Comparison of ENCODE assay signal across 20 cellular contexts in the genomic region with DNA sequence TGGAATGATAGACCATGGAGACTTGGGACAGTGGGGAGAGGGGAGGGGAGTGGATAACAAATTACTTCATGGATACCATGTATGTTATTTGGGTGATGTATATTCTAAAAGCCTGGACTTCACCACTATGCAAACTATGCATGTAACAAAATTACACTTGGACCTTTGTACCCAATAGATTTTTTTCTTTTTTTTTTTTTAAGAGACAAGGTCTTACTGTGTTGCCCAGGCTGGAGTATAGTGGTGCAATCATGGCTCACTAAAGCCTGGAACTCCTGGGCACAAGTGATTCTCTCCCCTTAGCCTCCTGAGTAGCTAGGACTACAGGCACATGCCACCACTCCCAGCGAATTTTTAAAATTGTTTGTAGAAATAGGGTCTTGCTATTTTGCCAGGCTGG. TPM values are rescaled to one million over a fixed set of nuclear protein-coding genes. Genes with fewer than 3 reads are reported as not detected.
DNase-seq lines count a peak whose midpoint lies in the region; ATAC-seq, FAIRE-seq and TF ChIP-seq lines count a peak whose summit lies in the region.
"Had no signal": no experiment of that assay in that cellular context is flagged by ENCODE, and none has a peak within 500 bp of the region (broad histone marks: within the 10 kb centered on the region; RNA-seq: fewer than 3 reads in every experiment).

No MANE protein-coding gene starts in this region.

- no peak for FAIRE-seq in HepG2 (lab: Jason Lieb, UNC)
- FAIRE-seq: endometrium had no signal

- H2AFZ ChIP-seq in HepG2 (ENCODE audit: low read length) = no peak overlapping the region

- H3K9ac ChIP-seq in HepG2 (ENCODE audit: insufficient read depth, low read depth, low read length) = no peak overlapping the region

- no peaks in the 10 kb centered on the region for H3K9me3 Mint-ChIP-seq in activated T-cell treated with anti-CD3 and anti-CD28 coated beads, Interleukin-2, amount 50 U/mL, for 72 hours
- H3K9me3 Mint-ChIP-seq in activated B cell treated with CpG ODN at 0.5 μM for 24 hours = no peaks in the 10 kb centered on the region
- H3K9me3 Mint-ChIP-seq in stimulated activated naive B cell treated with anti-CD40 and anti-IgM and Interleukin-4, amounts not matched to agents 10 μg/mL and 1 μg/mL and 100 μg/mL, for 72 hours = no peaks in the 10 kb centered on the region
- H3K9me3 Mint-ChIP-seq: activated naive CD4-positive, alpha-beta T cell treated with anti-CD3 and anti-CD28 coated beads, Interleukin-2, amount 10 ng/mL, durations not matched to agents 7 days and 5 days; nephron; WTC11 had no signal

- no peak for DNase-seq in activated T-cell treated with anti-CD3 and anti-CD28 coated beads, Interleukin-2, amount 50 U/mL, for 72 hours
- DNase-seq in activated T-cell treated with anti-CD3 and anti-CD28 coated beads, Interleukin-2, amount 50 U/mL, for 1 hour = no peak
- DNase-seq in activated B cell treated with CpG ODN at 0.5 μM for 24 hours (no peak), HepG2 (ENCODE audit: low spot score) (peak; percentile 9), hepatic stellate cell (ENCODE audit: low spot score) (no peak), NCI-H82 (lab: John Stamatoyannopoulos, UW) (no peak)
- no peak for DNase-seq in stimulated activated naive B cell treated with anti-CD40 and anti-IgM and Interleukin-4, amounts not matched to agents 10 μg/mL and 1 μg/mL and 100 μg/mL, for 72 hours
- no peak for DNase-seq in activated CD4-positive, CD25-positive, alpha-beta regulatory T cell (lab: John Stamatoyannopoulos, UW)
- DNase-seq: activated naive CD4-positive, alpha-beta T cell treated with anti-CD3 and anti-CD28 coated beads, Interleukin-2, amount 10 ng/mL, durations not matched to agents 7 days and 5 days; brain microvascular endothelial cell; colonic mucosa; mammary epithelial cell; NCI-H1417; NCI-H524 treated with DMSO at 0.1 percent for 48 hours; SHP77 treated with DMSO at 0.1 percent for 48 hours had no signal

- TF ChIP-seq RAD21 in HepG2 (CRISPR knock-in tag; IDR thresholded peaks at IDR 0.05) = no peak

- no peaks in the 10 kb centered on the region for H3K79me2 ChIP-seq in HepG2 (ENCODE audit: insufficient read depth, low read length)

- WGBS in HepG2 (ENCODE audit: low lambda C conversion rate) = 0% methylated on average over 1 of the region's 1 CpG

- no TSS peak for BruUV-seq in HepG2 (replicated peaks; lab: Mats Ljungman, UMichigan)

- H3K4me1 ChIP-seq in HepG2 (ENCODE audit: insufficient read depth, low read length) = no peaks in the 10 kb centered on the region
- H3K4me1 ChIP-seq: colonic mucosa had no signal

- no peak overlapping the region for H3K4me2 ChIP-seq in HepG2 (ENCODE audit: low read depth, low read length)

- H3K27me3 ChIP-seq in HepG2 (ENCODE audit: control insufficient read depth in 1 of 2, insufficient read depth in 2 of 2, low read length in 2 of 2) = no peaks in the 10 kb centered on the region; a peak in 2 of 5 replicates
- H3K27me3 ChIP-seq: brain microvascular endothelial cell, colonic mucosa had no signal

- TF ChIP-seq EP300 in HepG2 (IDR thresholded peaks at IDR 0.05; ENCODE audit: low read depth in 2 of 2, low read length in 2 of 2) = no peak
- no peak for TF ChIP-seq EP300 in HepG2 (CRISPR knock-in tag; IDR thresholded peaks at IDR 0.05; ENCODE audit: borderline replicate concordance)

- H3K27me3 Mint-ChIP-seq in activated T-cell treated with anti-CD3 and anti-CD28 coated beads, Interleukin-2, amount 50 U/mL, for 72 hours (ENCODE audit: low read depth) = no peaks in the 10 kb centered on the region
- H3K27me3 Mint-ChIP-seq in activated B cell treated with CpG ODN at 0.5 μM for 24 hours = no peaks in the 10 kb centered on the region
- no peaks in the 10 kb centered on the region for H3K27me3 Mint-ChIP-seq in stimulated activated naive B cell treated with anti-CD40 and anti-IgM and Interleukin-4, amounts not matched to agents 10 μg/mL and 1 μg/mL and 100 μg/mL, for 72 hours
- H3K27me3 Mint-ChIP-seq: activated naive CD4-positive, alpha-beta T cell treated with anti-CD3 and anti-CD28 coated beads, Interleukin-2, amount 10 ng/mL, durations not matched to agents 7 days and 5 days had no signal

- H3K4me3 ChIP-seq in HepG2 (replicated peaks in 1 of 3; ENCODE audit: insufficient read depth in 1 of 3, low read depth in 2 of 3, low read length in 3 of 3) = no peak overlapping the region
- H3K4me3 ChIP-seq: colonic mucosa, HAP-1, skin epidermis had no signal

- TF ChIP-seq CTCF in activated B cell treated with CpG ODN at 0.5 μM for 24 hours (IDR thresholded peaks at IDR 0.05) (no peak), HepG2 (CRISPR knock-in tag; IDR thresholded peaks at IDR 0.05) (no peak)

- no peak for ATAC-seq in activated T-cell treated with anti-CD3 and anti-CD28 coated beads, Interleukin-2, amount 50 U/mL, for 72 hours (replicated peaks in 1 of 2)
- ATAC-seq in activated B cell treated with CpG ODN at 0.5 μM for 24 hours (ENCODE audit: low read depth) (no peak), HepG2 (peak; percentile 89)
- no peak for ATAC-seq in stimulated activated naive B cell treated with anti-CD40 and anti-IgM and Interleukin-4, amounts not matched to agents 10 μg/mL and 1 μg/mL and 100 μg/mL, for 72 hours (replicated peaks)
- ATAC-seq: WTC11 had no signal

- peaks cover 95% of the 10 kb centered on the region for H3K4me1 Mint-ChIP-seq in activated T-cell treated with anti-CD3 and anti-CD28 coated beads, Interleukin-2, amount 50 U/mL, for 72 hours (ENCODE audit: low read depth)
- H3K4me1 Mint-ChIP-seq in activated B cell treated with CpG ODN at 0.5 μM for 24 hours = peaks cover 91% of the 10 kb centered on the region
- H3K4me1 Mint-ChIP-seq in stimulated activated naive B cell treated with anti-CD40 and anti-IgM and Interleukin-4, amounts not matched to agents 10 μg/mL and 1 μg/mL and 100 μg/mL, for 72 hours = peaks cover 52 to 81% of the 10 kb centered on the region in 2 donors

- peak overlapping the region; percentile 96 for H3K27ac Mint-ChIP-seq in activated T-cell treated with anti-CD3 and anti-CD28 coated beads, Interleukin-2, amount 50 U/mL, for 72 hours
- peak overlapping the region; percentile 80 for H3K27ac Mint-ChIP-seq in activated B cell treated with CpG ODN at 0.5 μM for 24 hours
- H3K27ac Mint-ChIP-seq in stimulated activated naive B cell treated with anti-CD40 and anti-IgM and Interleukin-4, amounts not matched to agents 10 μg/mL and 1 μg/mL and 100 μg/mL, for 72 hours = peak overlapping the region; percentile 94
- H3K27ac Mint-ChIP-seq: activated naive CD4-positive, alpha-beta T cell treated with anti-CD3 and anti-CD28 coated beads, Interleukin-2, amount 10 ng/mL, durations not matched to agents 7 days and 5 days had no signal

- H4K20me1 ChIP-seq in HepG2 (ENCODE audit: insufficient read depth, low read length) = no peaks in the 10 kb centered on the region

- H3K36me3 Mint-ChIP-seq in activated T-cell treated with anti-CD3 and anti-CD28 coated beads, Interleukin-2, amount 50 U/mL, for 72 hours (ENCODE audit: insufficient read depth in 2 of 2) = no peaks in the 10 kb centered on the region
- H3K36me3 Mint-ChIP-seq in activated B cell treated with CpG ODN at 0.5 μM for 24 hours (ENCODE audit: low read depth) = peaks cover 75% of the 10 kb centered on the region
- peaks cover 2 to 23% of the 10 kb centered on the region in 2 donors for H3K36me3 Mint-ChIP-seq in stimulated activated naive B cell treated with anti-CD40 and anti-IgM and Interleukin-4, amounts not matched to agents 10 μg/mL and 1 μg/mL and 100 μg/mL, for 72 hours
- H3K36me3 Mint-ChIP-seq: WTC11 had no signal

- POLR2A ChIA-PET in activated B cell treated with CpG ODN at 0.5 μM for 24 hours (lab: Charles Lee) = interaction anchor here (0.7 kb wide), 1 partner anchor 15 kb away, joined by 3 read pairs; no protein-coding TSS in a partner anchor
- POLR2A ChIA-PET in HepG2 (lab: Yijun Ruan, JAX) = no interaction called here

- H3K9me3 ChIP-seq in HepG2 (ENCODE audit: low read length) = no peaks in the 10 kb centered on the region
- H3K9me3 ChIP-seq: colonic mucosa, HAP-1 had no signal

- TF ChIP-seq POLR2A in HepG2 (IDR thresholded peaks at IDR 0.05; ENCODE audit: insufficient read depth in 1 of 2, low read depth in 2 of 2, low read length in 2 of 2) = no peak

- in situ Hi-C loops in HepG2 (cut with HindIII; ENCODE audit: extremely low pct_ligation_motif_present, low pct_unique_long_range_greater_than_20kb) = no loop called here

- no peak overlapping the region for H3K27ac ChIP-seq in HepG2 (ENCODE audit: extremely low read length, insufficient read depth, low read length)
- H3K27ac ChIP-seq: brain microvascular endothelial cell, colonic mucosa, skin epidermis had no signal

- CTCF ChIA-PET in activated B cell treated with CpG ODN at 0.5 μM for 24 hours (lab: Charles Lee) = interaction anchor here (2.0 kb wide), 1 partner anchor 101 kb away, joined by 7 read pairs; no protein-coding TSS in a partner anchor
- CTCF ChIA-PET in HepG2 (lab: Yijun Ruan, JAX; ENCODE audit: low intra/inter-chr PET ratio, low total read pairs) = no interaction called here

- H3K36me3 ChIP-seq in HepG2 (replicated peaks in 1 of 2; ENCODE audit: control insufficient read depth in 1 of 2, insufficient read depth in 2 of 2, low read length in 2 of 2) = no peaks in the 10 kb centered on the region
- H3K36me3 ChIP-seq: brain microvascular endothelial cell, colonic mucosa, HAP-1 had no signal

- intact Hi-C loops in activated B cell treated with CpG ODN at 0.5 μM for 24 hours (cut with micrococcal nuclease) = loop anchor here (2.0 kb wide), 1 partner anchor 20 kb away; no protein-coding TSS in a partner anchor
- intact Hi-C loops in HepG2 (cut with micrococcal nuclease; ENCODE audit: unreplicated experiment) = no loop called here

- H3K4me3 Mint-ChIP-seq in activated T-cell treated with anti-CD3 and anti-CD28 coated beads, Interleukin-2, amount 50 U/mL, for 72 hours = peak overlapping the region; percentile 17 to 47
- H3K4me3 Mint-ChIP-seq in activated B cell treated with CpG ODN at 0.5 μM for 24 hours = no peak overlapping the region
- peak overlapping the region in 1 of 2 donors; percentile 62 for H3K4me3 Mint-ChIP-seq in stimulated activated naive B cell treated with anti-CD40 and anti-IgM and Interleukin-4, amounts not matched to agents 10 μg/mL and 1 μg/mL and 100 μg/mL, for 72 hours
- H3K4me3 Mint-ChIP-seq: activated naive CD4-positive, alpha-beta T cell treated with anti-CD3 and anti-CD28 coated beads, Interleukin-2, amount 10 ng/mL, durations not matched to agents 7 days and 5 days; nephron; WTC11 had no signal

RNA-seq across cellular contexts. Expression of a gene that starts 45.3 kb away (rescaled TPM):
- total RNA-seq in activated T-cell treated with anti-CD3 and anti-CD28 coated beads, Interleukin-2, amount 50 U/mL, for 72 hours = 10 to 100 TPM; 67.0 to 69.7 TPM
- 260 and 302 TPM in 2 replicates for total RNA-seq in activated B cell treated with CpG ODN at 0.5 μM for 24 hours
- total RNA-seq in HepG2 (2016; rRNA removed; fragmentation: Illumina TruSeq; extraction: Trizol) = 0.02 and 0.06 TPM in 2 replicates
- not detected in 2 replicates for total RNA-seq in HepG2 (2016; cell fraction: cytosol; rRNA removed; fragmentation: Illumina TruSeq; extraction: Trizol; ENCODE audit: low read depth)
- 0.03 and 0.09 TPM in 2 replicates for total RNA-seq in HepG2 (2016; cell fraction: insoluble cytoplasmic fraction; rRNA removed; fragmentation: Illumina TruSeq; extraction: Trizol)
- total RNA-seq in HepG2 (2016; cell fraction: membrane; rRNA removed; fragmentation: Illumina TruSeq; extraction: Trizol) = not detected in 2 replicates
- total RNA-seq in HepG2 (2016; cell fraction: nucleus; rRNA removed; fragmentation: Illumina TruSeq; extraction: Trizol) = not detected in 2 replicates
- polyA plus RNA-seq in HepG2 (2011; rRNA removed) = 0.05 and 0.16 TPM in 2 replicates
- polyA plus RNA-seq in HepG2 (2011; cell fraction: cytosol; rRNA removed) = 0.01 and 0.03 TPM in 2 replicates
- polyA plus RNA-seq in HepG2 (2011; cell fraction: nucleus; rRNA removed) = not detected in 2 replicates
- polyA plus RNA-seq in HepG2 (2012) = 0.05 TPM in 2 replicates
- 0.02 TPM in 1 of 2 replicates, not detected in the other for polyA plus RNA-seq in HepG2 (2016; cell fraction: cytosol; fragmentation: Illumina TruSeq; extraction: Trizol; ENCODE audit: low read depth)
- polyA plus RNA-seq in HepG2 (2016; cell fraction: insoluble cytoplasmic fraction; fragmentation: Illumina TruSeq; extraction: Trizol; ENCODE audit: low read depth) = 0.07 TPM in 1 of 2 replicates, not detected in the other
- 0.03 TPM in 1 of 2 replicates, not detected in the other for polyA plus RNA-seq in HepG2 (2016; cell fraction: membrane; fragmentation: Illumina TruSeq; extraction: Trizol; ENCODE audit: low read depth)
- 0.18 TPM in 1 of 2 replicates, not detected in the other for polyA plus RNA-seq in HepG2 (2016; cell fraction: nucleus; fragmentation: Illumina TruSeq; extraction: Trizol; ENCODE audit: insufficient read depth, low read depth)
- polyA minus RNA-seq in HepG2 (2011; rRNA and poly(A)+ RNA removed; ENCODE audit: low replicate concordance) = 0.33 TPM in 1 of 2 replicates, not detected in the other
- not detected in 2 replicates for polyA minus RNA-seq in HepG2 (2011; cell fraction: cytosol; rRNA and poly(A)+ RNA removed)
- not detected in 2 replicates for polyA minus RNA-seq in HepG2 (2011; cell fraction: nucleus; rRNA and poly(A)+ RNA removed)

Comparison
In these comparisons a context has a peak if more than half of its experiments do, and no peak if none do; other contexts are left out.
1. RNA of a gene that starts 45.3 kb away (total RNA-seq): 260 to 302 TPM in activated B cell treated with CpG ODN at 0.5 μM for 24 hours and 67.0 to 69.7 TPM in activated T-cell treated with anti-CD3 and anti-CD28 coated beads, Interleukin-2, amount 50 U/mL, for 72 hours; 0.02 to 0.09 TPM in HepG2; every median in the first group is over 10 times any median in the second.
2. Peak in every context shown above with its lines, with median percentiles within 50 percentile points of each other: H3K27ac Mint-ChIP-seq.